Comparison of ENCODE assay signal across 1 cellular context in genomic region chr7:1935176-1936005, GRCh38.
TF ChIP-seq lines count a peak whose summit lies in the region.

No MANE protein-coding gene starts in this region.

TF ChIP-seq in GM23338, 12 proteins besides CTCF, POLR2A, EP300 and RAD21 (continued from another document):
- TF ChIP-seq, protein P1, sequence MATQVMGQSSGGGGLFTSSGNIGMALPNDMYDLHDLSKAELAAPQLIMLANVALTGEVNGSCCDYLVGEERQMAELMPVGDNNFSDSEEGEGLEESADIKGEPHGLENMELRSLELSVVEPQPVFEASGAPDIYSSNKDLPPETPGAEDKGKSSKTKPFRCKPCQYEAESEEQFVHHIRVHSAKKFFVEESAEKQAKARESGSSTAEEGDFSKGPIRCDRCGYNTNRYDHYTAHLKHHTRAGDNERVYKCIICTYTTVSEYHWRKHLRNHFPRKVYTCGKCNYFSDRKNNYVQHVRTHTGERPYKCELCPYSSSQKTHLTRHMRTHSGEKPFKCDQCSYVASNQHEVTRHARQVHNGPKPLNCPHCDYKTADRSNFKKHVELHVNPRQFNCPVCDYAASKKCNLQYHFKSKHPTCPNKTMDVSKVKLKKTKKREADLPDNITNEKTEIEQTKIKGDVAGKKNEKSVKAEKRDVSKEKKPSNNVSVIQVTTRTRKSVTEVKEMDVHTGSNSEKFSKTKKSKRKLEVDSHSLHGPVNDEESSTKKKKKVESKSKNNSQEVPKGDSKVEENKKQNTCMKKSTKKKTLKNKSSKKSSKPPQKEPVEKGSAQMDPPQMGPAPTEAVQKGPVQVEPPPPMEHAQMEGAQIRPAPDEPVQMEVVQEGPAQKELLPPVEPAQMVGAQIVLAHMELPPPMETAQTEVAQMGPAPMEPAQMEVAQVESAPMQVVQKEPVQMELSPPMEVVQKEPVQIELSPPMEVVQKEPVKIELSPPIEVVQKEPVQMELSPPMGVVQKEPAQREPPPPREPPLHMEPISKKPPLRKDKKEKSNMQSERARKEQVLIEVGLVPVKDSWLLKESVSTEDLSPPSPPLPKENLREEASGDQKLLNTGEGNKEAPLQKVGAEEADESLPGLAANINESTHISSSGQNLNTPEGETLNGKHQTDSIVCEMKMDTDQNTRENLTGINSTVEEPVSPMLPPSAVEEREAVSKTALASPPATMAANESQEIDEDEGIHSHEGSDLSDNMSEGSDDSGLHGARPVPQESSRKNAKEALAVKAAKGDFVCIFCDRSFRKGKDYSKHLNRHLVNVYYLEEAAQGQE (IDR thresholded peaks at IDR 0.05; ENCODE audit: unreplicated experiment) = no peak
- no peak for TF ChIP-seq POLR2AphosphoS5 (IDR thresholded peaks at IDR 0.05; ENCODE audit: low read depth)
- TF ChIP-seq ZNF462 (CRISPR knock-in tag; IDR thresholded peaks at IDR 0.05) = no peak
